13 cellular contexts compared by ENCODE assay signal in genomic region chrX:29231800-29232199, GRCh38.
A peak's percentile ranks its signal among the peaks of the same experiment; 100 is the strongest.
DNase-seq lines count a peak whose midpoint lies in the region; ATAC-seq, FAIRE-seq and TF ChIP-seq lines count a peak whose summit lies in the region.
"Had no signal": no experiment of that assay in that cellular context is flagged by ENCODE, and none has a peak within 500 bp of the region (broad histone marks: within the 10 kb centered on the region; RNA-seq: fewer than 3 reads in every experiment).

No MANE protein-coding gene starts in this region.

- TF ChIP-seq CTCF in C4-2B (conservative IDR thresholded peaks at IDR 0.05), result peak; percentile 58
- no peak for TF ChIP-seq CTCF in bronchial epithelial cell (IDR thresholded peaks at IDR 0.05; ENCODE audit: insufficient read depth, low read length, severe bottlenecking)
- peak; percentile 32 to 50 (median 46) for TF ChIP-seq CTCF in nephron (IDR thresholded peaks at IDR 0.05; ENCODE audit: unreplicated experiment in 3 of 3)

- no peak for ATAC-seq in effector memory CD8-positive, alpha-beta T cell (replicated peaks)
- no peak for ATAC-seq in naive thymus-derived CD8-positive, alpha-beta T cell
- ATAC-seq: T-cell had no signal

- no peaks in the 10 kb centered on the region for H3K27me3 ChIP-seq in bronchial epithelial cell (ENCODE audit: control insufficient read depth, insufficient read depth, low read length)

- H3K36me3 Mint-ChIP-seq in nephron (ENCODE audit: low read depth), result no peaks in the 10 kb centered on the region
- no peaks in the 10 kb centered on the region for H3K36me3 Mint-ChIP-seq in effector memory CD8-positive, alpha-beta T cell (ENCODE audit: insufficient read depth)
- H3K36me3 Mint-ChIP-seq in naive thymus-derived CD8-positive, alpha-beta T cell, result no peaks in the 10 kb centered on the region
- H3K36me3 Mint-ChIP-seq: activated naive CD4-positive, alpha-beta T cell treated with anti-CD3 and anti-CD28 coated beads, Interleukin-2, amount 50 U/mL, for 24 hours; naive B cell; T-cell had no signal

- DNase-seq in KBM-7, result peak; percentile 5
- peak; percentile 2 for DNase-seq in bronchial epithelial cell (ENCODE audit: low read depth)
- no peak for DNase-seq in activated CD4-positive, alpha-beta T cell treated with anti-CD3 and anti-CD28 coated beads, Interleukin-2, amount 50 U/mL, for 1 hour
- DNase-seq in NOMO-1 (lab: John Stamatoyannopoulos, UW; ENCODE audit: unreplicated experiment in 2 of 2), result no peak
- no peak for DNase-seq in effector memory CD8-positive, alpha-beta T cell
- no peak for DNase-seq in naive thymus-derived CD8-positive, alpha-beta T cell
- DNase-seq: effector memory CD4-positive, alpha-beta T cell; naive B cell; NCI-H69; T-cell had no signal

- no peak for FAIRE-seq in bronchial epithelial cell (lab: Jason Lieb, UNC)

- H3K9me3 Mint-ChIP-seq in nephron, result no peaks in the 10 kb centered on the region
- H3K9me3 Mint-ChIP-seq in effector memory CD8-positive, alpha-beta T cell, result no peaks in the 10 kb centered on the region
- peaks cover 0 to 5% (median 0%) of the 10 kb centered on the region in 9 donors for H3K9me3 Mint-ChIP-seq in naive thymus-derived CD8-positive, alpha-beta T cell
- H3K9me3 Mint-ChIP-seq: activated naive CD4-positive, alpha-beta T cell treated with anti-CD3 and anti-CD28 coated beads, Interleukin-2, amount 50 U/mL, for 24 hours had no signal

- H3K27ac ChIP-seq in C4-2B, result no peak overlapping the region

- H3K4me3 ChIP-seq in bronchial epithelial cell (ENCODE audit: low read depth, low read length), result no peak overlapping the region

- in situ Hi-C loops in KBM-7 (cut with MboI; ENCODE audit: low pct_unique_long_range_greater_than_20kb, low sequenced_read_pairs), result no loop called here

- POLR2A ChIA-PET in naive thymus-derived CD8-positive, alpha-beta T cell (lab: Charles Lee), result no interaction called here

- H3K27me3 Mint-ChIP-seq in nephron (ENCODE audit: low read depth), result peaks cover 3% of the 10 kb centered on the region
- H3K27me3 Mint-ChIP-seq in effector memory CD8-positive, alpha-beta T cell, result no peaks in the 10 kb centered on the region
- H3K27me3 Mint-ChIP-seq in naive thymus-derived CD8-positive, alpha-beta T cell, result no peaks in the 10 kb centered on the region
- H3K27me3 Mint-ChIP-seq: activated naive CD4-positive, alpha-beta T cell treated with anti-CD3 and anti-CD28 coated beads, Interleukin-2, amount 50 U/mL, for 24 hours; naive B cell; T-cell had no signal

- H3K4me1 Mint-ChIP-seq in nephron, result peaks cover 18% of the 10 kb centered on the region
- H3K4me1 Mint-ChIP-seq in effector memory CD8-positive, alpha-beta T cell (ENCODE audit: low read depth in 2 of 2), result no peaks in the 10 kb centered on the region
- no peaks in the 10 kb centered on the region for H3K4me1 Mint-ChIP-seq in naive thymus-derived CD8-positive, alpha-beta T cell
- H3K4me1 Mint-ChIP-seq: activated naive CD4-positive, alpha-beta T cell treated with anti-CD3 and anti-CD28 coated beads, Interleukin-2, amount 50 U/mL, for 24 hours; naive B cell; T-cell had no signal

- no peak overlapping the region for H3K27ac Mint-ChIP-seq in nephron
- H3K27ac Mint-ChIP-seq in effector memory CD8-positive, alpha-beta T cell, result no peak overlapping the region
- H3K27ac Mint-ChIP-seq in naive thymus-derived CD8-positive, alpha-beta T cell, result no peak overlapping the region
- H3K27ac Mint-ChIP-seq: activated naive CD4-positive, alpha-beta T cell treated with anti-CD3 and anti-CD28 coated beads, Interleukin-2, amount 50 U/mL, for 24 hours; naive B cell; T-cell had no signal

- no peaks in the 10 kb centered on the region for H3K36me3 ChIP-seq in bronchial epithelial cell (ENCODE audit: control insufficient read depth, insufficient read depth, low read length)

- H3K4me3 Mint-ChIP-seq in nephron, result no peak overlapping the region
- H3K4me3 Mint-ChIP-seq in effector memory CD8-positive, alpha-beta T cell, result no peak overlapping the region
- no peak overlapping the region for H3K4me3 Mint-ChIP-seq in naive thymus-derived CD8-positive, alpha-beta T cell
- H3K4me3 Mint-ChIP-seq: activated naive CD4-positive, alpha-beta T cell treated with anti-CD3 and anti-CD28 coated beads, Interleukin-2, amount 50 U/mL, for 24 hours; naive B cell; T-cell had no signal

Comparison
In these comparisons a context has a peak if more than half of its experiments do, and no peak if none do; other contexts are left out.
1. DNase-seq: peak in KBM-7 (single experiment) and bronchial epithelial cell (single experiment); none in activated CD4-positive, alpha-beta T cell treated with anti-CD3 and anti-CD28 coated beads, Interleukin-2, amount 50 U/mL, for 1 hour (single experiment), NOMO-1 (0 of 2), effector memory CD8-positive, alpha-beta T cell (0 of 3) and naive thymus-derived CD8-positive, alpha-beta T cell (0 of 10).